In genomic region chr4:40378619-40379018, GRCh38 we compare ENCODE assay signal across 17 cellular contexts. TPM values are rescaled to one million over a fixed set of nuclear protein-coding genes. Genes with fewer than 3 reads are reported as not detected.
DNase-seq lines count a peak whose midpoint lies in the region; FAIRE-seq and TF ChIP-seq lines count a peak whose summit lies in the region.
"Had no signal": no experiment of that assay in that cellular context is flagged by ENCODE, and none has a peak within 500 bp of the region (broad histone marks: within the 10 kb centered on the region; RNA-seq: fewer than 3 reads in every experiment).

No MANE protein-coding gene starts in this region.

- H3K27me3 ChIP-seq in esophagus squamous epithelium (no peaks in the 10 kb centered on the region), breast epithelium (no peaks in the 10 kb centered on the region)

- H3K4me1 ChIP-seq in HEK293 (ENCODE audit: control insufficient read depth, insufficient read depth, low read length) (no peaks in the 10 kb centered on the region), esophagus squamous epithelium (peaks cover 0 to 19% (median 3%) of the 10 kb centered on the region in 3 donors), breast epithelium (no peaks in the 10 kb centered on the region)
- H3K4me1 ChIP-seq: HAP-1 had no signal

- H3K4me3 ChIP-seq in HEK293 (ENCODE audit: low read depth, low read length) = no peak overlapping the region
- no peak overlapping the region for H3K4me3 ChIP-seq in esophagus squamous epithelium
- H3K4me3 ChIP-seq in breast epithelium = no peak overlapping the region
- H3K4me3 ChIP-seq: HAP-1 had no signal

- FAIRE-seq in urothelium cell line (lab: Jason Lieb, UNC) = peak; percentile 92
- no peak for FAIRE-seq in HTR-8/SVneo (lab: Jason Lieb, UNC)
- FAIRE-seq: A204.1, G401.6 had no signal

- H3K27ac ChIP-seq in HEK293 (ENCODE audit: extremely low read depth, low read depth, low read length) = no peak overlapping the region
- H3K27ac ChIP-seq in esophagus squamous epithelium = peak overlapping the region in 3 of 4 donors; percentile 41 to 79 (median 69)
- no peak overlapping the region for H3K27ac ChIP-seq in breast epithelium

- peaks cover 22% of the 10 kb centered on the region for H3K27me3 Mint-ChIP-seq in HFFc6 (ENCODE audit: insufficient read depth)
- H3K27me3 Mint-ChIP-seq: CD4-positive, alpha-beta T cell had no signal

- POLR2A ChIA-PET in HEK293 (lab: Yijun Ruan, JAX) = no interaction called here

- CTCF ChIA-PET in HEK293 (lab: Yijun Ruan, JAX) = no interaction called here

- TF ChIP-seq CTCF in HEK293 (tag by site-specific recombination; IDR thresholded peaks at IDR 0.05) (no peak), esophagus squamous epithelium (IDR thresholded peaks at IDR 0.05) (no peak), HFFc6 (IDR thresholded peaks at IDR 0.05) (no peak), breast epithelium (IDR thresholded peaks at IDR 0.05) (no peak)

- peaks cover 16% of the 10 kb centered on the region for H3K4me1 Mint-ChIP-seq in HFFc6 (ENCODE audit: low read depth)
- H3K4me1 Mint-ChIP-seq: B cell had no signal

- no peak overlapping the region; the same call in 1 of the 2 replicates for H3K27ac Mint-ChIP-seq in HFFc6
- H3K27ac Mint-ChIP-seq: B cell; CD4-positive, alpha-beta T cell had no signal

- DNase-seq in EL (peak; percentile 17), esophagus squamous epithelium (lab: John Stamatoyannopoulos, UW) (no peak), urothelium cell line (ENCODE audit: low spot score) (no peak), HTR-8/SVneo (ENCODE audit: insufficient read length, low spot score) (no peak), HFFc6 (no peak), breast epithelium (ENCODE audit: low spot score in 2 of 2) (no peak)
- DNase-seq: C1 segment of cervical spinal cord; Calu3; CD4-positive, alpha-beta T cell; DMS 273 treated with DMSO at 0.1 percent for 48 hours; GOT3 had no signal

- H3K9me3 Mint-ChIP-seq in HFFc6 = peaks cover 4% of the 10 kb centered on the region; the same call in 1 of the 2 replicates
- H3K9me3 Mint-ChIP-seq: CD4-positive, alpha-beta T cell had no signal

- intact Hi-C loops in esophagus squamous epithelium (cut with DNase I) = no loop called here
- intact Hi-C loops in breast epithelium (cut with DNase I; ENCODE audit: low total_unique reads) = no loop called here

- no peaks in the 10 kb centered on the region for H3K9me3 ChIP-seq in HEK293 (ENCODE audit: control insufficient read depth, insufficient read depth, low read depth, low read length)
- no peaks in the 10 kb centered on the region for H3K9me3 ChIP-seq in esophagus squamous epithelium
- no peaks in the 10 kb centered on the region for H3K9me3 ChIP-seq in breast epithelium
- H3K9me3 ChIP-seq: HAP-1 had no signal

- no peaks in the 10 kb centered on the region for H3K36me3 Mint-ChIP-seq in HFFc6 (ENCODE audit: low read depth)

- no peak for TF ChIP-seq POLR2A in esophagus squamous epithelium (IDR thresholded peaks at IDR 0.05)
- no peak for TF ChIP-seq POLR2A in breast epithelium (IDR thresholded peaks at IDR 0.05)

- no peak overlapping the region for H3K4me3 Mint-ChIP-seq in HFFc6
- H3K4me3 Mint-ChIP-seq: B cell; CD4-positive, alpha-beta T cell had no signal

- WGBS in esophagus squamous epithelium, 2 donors = 50 to 71% methylated on average over 2 of the region's 2 CpGs

- H3K36me3 ChIP-seq in HEK293 (ENCODE audit: control insufficient read depth in 2 of 2, insufficient read depth in 1 of 2, low read length in 2 of 2) (no peaks in the 10 kb centered on the region), esophagus squamous epithelium (no peaks in the 10 kb centered on the region), breast epithelium (no peaks in the 10 kb centered on the region)
- H3K36me3 ChIP-seq: HAP-1 had no signal

TF ChIP-seq in HEK293, 187 proteins besides CTCF, POLR2A, EP300 and RAD21:
- no peak for TF ChIP-seq ZNF169 (tag by site-specific recombination; IDR thresholded peaks at IDR 0.05)
- TF ChIP-seq ZNF843 (tag by site-specific recombination; IDR thresholded peaks at IDR 0.05) = no peak
- TF ChIP-seq ZNF513 (tag by site-specific recombination; IDR thresholded peaks at IDR 0.05) = peak; percentile 46; the same call in 1 of the 2 replicates
TF ChIP-seq in HEK293: peak in this region for 1.

RNA-seq across cellular contexts. Expression of gene CHRNA9, which starts 43.5 kb away (rescaled TPM):
- total RNA-seq in esophagus squamous epithelium (not detected), breast epithelium (not detected)
- total RNA-seq in HFFc6 (2021; fragmentation: NEBNext Ultra II Directional; extraction: Animal tissue kit (Norgen Biotek cat#: 25700)) = not detected
- total RNA-seq: B cell; Calu3; CD4-positive, alpha-beta T cell; HT-29 had no signal

Comparison
In these comparisons a context has a peak if more than half of its experiments do, and no peak if none do; other contexts are left out.
1. H3K27ac ChIP-seq: peak in esophagus squamous epithelium (3 of 4); none in HEK293 (single experiment) and breast epithelium (0 of 2).